In genomic region chr17:29590979-29591736, GRCh38 we compare ENCODE assay signal across 8 cellular contexts. TPM values are rescaled to one million over a fixed set of nuclear protein-coding genes. Genes with fewer than 3 reads are reported as not detected.
DNase-seq lines count a peak whose midpoint lies in the region; ATAC-seq and TF ChIP-seq lines count a peak whose summit lies in the region.

No MANE protein-coding gene starts in this region.

- H3K4me3 Mint-ChIP-seq in CD8-positive, alpha-beta memory T cell, result peak overlapping the region; percentile 87 to 94 (median 89)

- TF ChIP-seq POLR2A in suprapubic skin (IDR thresholded peaks at IDR 0.05), result no peak

- peaks cover 0 to 4% (median 1%) of the 10 kb centered on the region in 3 donors for H3K36me3 Mint-ChIP-seq in CD8-positive, alpha-beta memory T cell

- H3K27ac Mint-ChIP-seq in CD8-positive, alpha-beta memory T cell, result peak overlapping the region in 5 of 8 donors; percentile 33 to 80 (median 56)

- no peaks in the 10 kb centered on the region for H3K27me3 Mint-ChIP-seq in CD8-positive, alpha-beta memory T cell

- DNase-seq in CD8-positive, alpha-beta memory T cell, result peak in 1 of 5 donors; percentile 34
- DNase-seq in coronary artery (ENCODE audit: low spot score) (no peak), lung (ENCODE audit: low spot score) (no peak), suprapubic skin (ENCODE audit: low spot score in 2 of 2) (no peak), SKM-1 (lab: John Stamatoyannopoulos, UW; ENCODE audit: unreplicated experiment) (no peak)

- peak overlapping the region; percentile 59 for H3K9ac ChIP-seq in HUES64 (ENCODE audit: low read depth, low read length)

- H3K4me1 ChIP-seq in CD8-positive, alpha-beta memory T cell (ENCODE audit: insufficient read depth, low read length), result peaks cover 62% of the 10 kb centered on the region
- H3K4me1 ChIP-seq in HUES64 (ENCODE audit: insufficient read depth, low read length), result peaks cover 31% of the 10 kb centered on the region
- H3K4me1 ChIP-seq in lung (ENCODE audit: control insufficient read depth in 2 of 2, insufficient read depth in 2 of 2, low read length in 2 of 2), result peaks cover 16 to 31% of the 10 kb centered on the region in 2 donors
- H3K4me1 ChIP-seq in suprapubic skin, result peaks cover 84% of the 10 kb centered on the region

- peaks cover 47 to 64% (median 54%) of the 10 kb centered on the region in 3 donors for H3K4me1 Mint-ChIP-seq in CD8-positive, alpha-beta memory T cell

- WGBS in HUES64, result under 1% methylated on average over 38 of the region's 38 CpGs
- 1 to 7% methylated on average over 38 of the region's 38 CpGs for WGBS in lung, 2 donors
- 6% methylated on average over 12 of the region's 38 CpGs for WGBS in suprapubic skin

- H3K36me3 ChIP-seq in CD8-positive, alpha-beta memory T cell (ENCODE audit: insufficient read depth, low read length), result no peaks in the 10 kb centered on the region
- H3K36me3 ChIP-seq in HUES64 (ENCODE audit: insufficient read depth, low read length), result no peaks in the 10 kb centered on the region
- no peaks in the 10 kb centered on the region for H3K36me3 ChIP-seq in lung (ENCODE audit: control insufficient read depth in 2 of 2, insufficient read depth in 2 of 2, low read length in 2 of 2)
- no peaks in the 10 kb centered on the region for H3K36me3 ChIP-seq in suprapubic skin

- no peaks in the 10 kb centered on the region for H3K9me3 Mint-ChIP-seq in CD8-positive, alpha-beta memory T cell

- peak overlapping the region; percentile 49 for H3K4me3 ChIP-seq in CD8-positive, alpha-beta memory T cell (ENCODE audit: low read length)
- H3K4me3 ChIP-seq in HUES64 (ENCODE audit: low read length) (peak overlapping the region; percentile 66), coronary artery (peak overlapping the region; percentile 99), lung (no peak overlapping the region), suprapubic skin (peak overlapping the region; percentile 88)

- POLR2A ChIA-PET in CD8-positive, alpha-beta memory T cell (lab: Charles Lee), result interaction anchor here (0.6 to 2.2 kb wide), 7 partner anchors 10 to 246 kb away, joined by 3 to 11 read pairs (median 4); no protein-coding TSS in a partner anchor

- H3K27ac ChIP-seq in CD8-positive, alpha-beta memory T cell (ENCODE audit: low read depth, low read length), result no peak overlapping the region
- H3K27ac ChIP-seq in HUES64 (ENCODE audit: low read depth, low read length), result 0 out of 2 replicates have a peak overlapping the region, but pooled peaks have one; percentile 31
- H3K27ac ChIP-seq in coronary artery, result peak overlapping the region; percentile 71 to 96
- H3K27ac ChIP-seq in lung (ENCODE audit: low read depth in 1 of 2, low read length in 1 of 2), result peak overlapping the region; percentile 51 to 89
- peak overlapping the region; percentile 86 for H3K27ac ChIP-seq in suprapubic skin

- TF ChIP-seq CTCF in coronary artery (IDR thresholded peaks at IDR 0.05) (no peak), lung (IDR thresholded peaks at IDR 0.05; ENCODE audit: control extremely low read depth, extremely low read depth) (no peak), suprapubic skin (IDR thresholded peaks at IDR 0.05) (no peak)

- H3K27me3 ChIP-seq in CD8-positive, alpha-beta memory T cell (ENCODE audit: insufficient read depth, low read length, poor library complexity, severe bottlenecking), result no peaks in the 10 kb centered on the region
- H3K27me3 ChIP-seq in HUES64 (ENCODE audit: insufficient read depth, low read length) (peaks cover 22% of the 10 kb centered on the region), lung (ENCODE audit: control insufficient read depth, insufficient read depth) (no peaks in the 10 kb centered on the region), suprapubic skin (no peaks in the 10 kb centered on the region)

- ATAC-seq in SK-N-SH treated with all-trans-retinoic acid at 6 μM for 48 hours (peak; percentile 53), lung (ENCODE audit: insufficient read depth, low FRiP score) (no peak), GM21367 (IDR thresholded peaks at IDR 0.05; ENCODE audit: unreplicated experiment) (no peak)

- H3K9me3 ChIP-seq in CD8-positive, alpha-beta memory T cell (ENCODE audit: low read length), result no peaks in the 10 kb centered on the region
- no peaks in the 10 kb centered on the region for H3K9me3 ChIP-seq in HUES64 (ENCODE audit: insufficient read depth, low read depth, low read length)
- H3K9me3 ChIP-seq in lung (ENCODE audit: control insufficient read depth in 2 of 2, insufficient read depth in 1 of 2, low read length in 1 of 2), result no peaks in the 10 kb centered on the region
- no peaks in the 10 kb centered on the region for H3K9me3 ChIP-seq in suprapubic skin

- CTCF ChIA-PET in CD8-positive, alpha-beta memory T cell (lab: Charles Lee), result interaction anchor here (0.7 to 6.2 kb wide), 11 partner anchors 9 to 339 kb away, joined by 3 to 113 read pairs (median 11); partner anchors contain the start of genes ABHD15, SSH2 and TP53I13

- TF ChIP-seq EP300 in suprapubic skin (IDR thresholded peaks at IDR 0.05), result no peak

TF ChIP-seq in SK-N-SH treated with all-trans-retinoic acid at 6 μM for 48 hours, 23 proteins besides CTCF, POLR2A, EP300 and RAD21:
- TF ChIP-seq ZC3H10 (CRISPR knock-in tag; IDR thresholded peaks at IDR 0.05) (no peak), GLIS3 (CRISPR knock-in tag; IDR thresholded peaks at IDR 0.05) (no peak), CSRNP3 (CRISPR knock-in tag; IDR thresholded peaks at IDR 0.05) (no peak), ZFP30 (CRISPR knock-in tag; IDR thresholded peaks at IDR 0.05) (no peak), ZNF565 (CRISPR knock-in tag; conservative IDR thresholded peaks at IDR 0.05; ENCODE audit: low read depth) (no peak), OSR1 (CRISPR knock-in tag; IDR thresholded peaks at IDR 0.05) (no peak), ZNF70 (CRISPR knock-in tag; IDR thresholded peaks at IDR 0.05) (no peak), TOX (CRISPR knock-in tag; IDR thresholded peaks at IDR 0.05; ENCODE audit: borderline replicate concordance) (no peak), SNAI2 (CRISPR knock-in tag; IDR thresholded peaks at IDR 0.05) (no peak), RARB (CRISPR knock-in tag; IDR thresholded peaks at IDR 0.05) (no peak), ESRRG (CRISPR knock-in tag; IDR thresholded peaks at IDR 0.05) (no peak), ZNF8 (CRISPR knock-in tag; IDR thresholded peaks at IDR 0.05) (no peak)

RNA-seq across cellular contexts. Expression of gene GIT1, which starts 1.7 kb away (rescaled TPM):
- 10 to 100 TPM; 69.7 to 69.8 TPM for total RNA-seq in CD8-positive, alpha-beta memory T cell
- polyA plus RNA-seq in CD8-positive, alpha-beta memory T cell, result 25.7 TPM
- polyA plus RNA-seq in HUES64 (2013, experiment 1 of 2), result 32.9 TPM
- polyA plus RNA-seq in HUES64 (2013, experiment 2 of 2), result 36.4 TPM
- total RNA-seq in lung, result 10 to 100 TPM; 44.0 to 49.9 TPM
- 10 to 100 TPM; 29.8 to 38.4 TPM for polyA plus RNA-seq in lung
- total RNA-seq in suprapubic skin, result 100 to 1,000 TPM in 2 of 4 donors, 10 to 100 TPM in 2; 66.7 to 103 (median 90.4) TPM

RNA-seq across cellular contexts. Expression of gene ANKRD13B, which starts 1.8 kb away (rescaled TPM):
- total RNA-seq in CD8-positive, alpha-beta memory T cell, result 10 to 100 TPM; 20.8 to 21.8 TPM
- 0.35 TPM for polyA plus RNA-seq in CD8-positive, alpha-beta memory T cell
- polyA plus RNA-seq in HUES64 (2013, experiment 1 of 2), result 12.1 TPM
- polyA plus RNA-seq in HUES64 (2013, experiment 2 of 2), result 12.9 TPM
- total RNA-seq in lung (1 to 10 TPM; 6.6 to 6.9 TPM), suprapubic skin (10 to 100 TPM in 3 of 4 donors, 1 to 10 TPM in 1; 9.0 to 16.5 (median 10.8) TPM)
- polyA plus RNA-seq in lung, result 1 to 10 TPM; 2.7 to 3.2 TPM

RNA-seq across cellular contexts. Expression of gene TP53I13, which starts 22.7 kb away (rescaled TPM):
- total RNA-seq in CD8-positive, alpha-beta memory T cell, result 10 to 100 TPM; 71.3 to 75.5 TPM
- polyA plus RNA-seq in CD8-positive, alpha-beta memory T cell, result 33.1 TPM
- 12.2 TPM for polyA plus RNA-seq in HUES64 (2013, experiment 1 of 2)
- polyA plus RNA-seq in HUES64 (2013, experiment 2 of 2), result 17.8 TPM
- 10 to 100 TPM; 24.2 to 69.4 TPM for total RNA-seq in lung
- 100 to 1,000 TPM in 1 of 2 donors, 10 to 100 TPM in 1; 53.4 to 126 TPM for polyA plus RNA-seq in lung
- 10 to 100 TPM; 31.6 to 45.9 (median 40.3) TPM for total RNA-seq in suprapubic skin

RNA-seq across cellular contexts. Expression of gene ABHD15, which starts 24.3 kb away (rescaled TPM):
- 10 to 100 TPM; 18.3 to 19.3 TPM for total RNA-seq in CD8-positive, alpha-beta memory T cell
- polyA plus RNA-seq in CD8-positive, alpha-beta memory T cell, result 22.6 TPM
- 0.40 TPM for polyA plus RNA-seq in HUES64 (2013, experiment 1 of 2)
- polyA plus RNA-seq in HUES64 (2013, experiment 2 of 2), result 0.63 TPM
- total RNA-seq in lung, result 10 to 100 TPM in 1 of 2 donors, 1 to 10 TPM in 1; 4.1 to 10.5 TPM
- polyA plus RNA-seq in lung, result 1 to 10 TPM; 4.0 to 6.3 TPM
- 10 to 100 TPM in 1 of 4 donors, 1 to 10 TPM in 3; 7.2 to 11.0 (median 7.9) TPM for total RNA-seq in suprapubic skin

RNA-seq across cellular contexts. Expression of gene CORO6, which starts 31.6 kb away (rescaled TPM):
- 1 to 10 TPM; 2.5 to 2.9 TPM for total RNA-seq in CD8-positive, alpha-beta memory T cell
- polyA plus RNA-seq in CD8-positive, alpha-beta memory T cell, result 0.17 TPM
- polyA plus RNA-seq in HUES64 (2013, experiment 1 of 2), result 1.1 TPM
- 2.1 TPM for polyA plus RNA-seq in HUES64 (2013, experiment 2 of 2)
- total RNA-seq in lung, result 1 to 10 TPM; 1.7 to 8.4 TPM
- polyA plus RNA-seq in lung, result 10 to 100 TPM in 1 of 2 donors, 1 to 10 TPM in 1; 3.3 to 14.4 TPM
- 10 to 100 TPM in 1 of 4 donors, 1 to 10 TPM in 3; 1.4 to 13.7 (median 6.6) TPM for total RNA-seq in suprapubic skin
